Comparison of ENCODE assay signal across 1 cellular context in genomic region chr3:113697192-113698090, GRCh38.
TF ChIP-seq lines count a peak whose summit lies in the region.

No MANE protein-coding gene starts in this region.

TF ChIP-seq in H1, 55 proteins besides CTCF, POLR2A, EP300 and RAD21:
- TF ChIP-seq HDAC2 (IDR thresholded peaks at IDR 0.05; ENCODE audit: borderline replicate concordance in 1 of 2, low read depth in 2 of 2, low read length in 2 of 2) (peak in 1 of 2 experiments; percentile 74; a peak in 1 of 4 replicates), SIN3A (conservative IDR thresholded peaks at IDR 0.05 in 1 of 2, IDR thresholded peaks at IDR 0.05 in 1 of 2; ENCODE audit: low read depth in 1 of 2, low read length in 2 of 2) (peak; percentile 75 to 77; a peak in 2 of 4 replicates), SP4 (IDR thresholded peaks at IDR 0.05; ENCODE audit: low read length) (no peak), KDM4A (IDR thresholded peaks at IDR 0.05; ENCODE audit: low read depth, low read length, severe bottlenecking) (peak; percentile 43), TEAD4 (IDR thresholded peaks at IDR 0.05; ENCODE audit: low read depth, low read length) (no peak), ASH2L (IDR thresholded peaks at IDR 0.05; ENCODE audit: low read length) (peak; percentile 46), ATF2 (IDR thresholded peaks at IDR 0.05; ENCODE audit: low read length) (0 out of 2 replicates have a peak, but pooled peaks have one; percentile 26), GABPA (IDR thresholded peaks at IDR 0.05; ENCODE audit: borderline replicate concordance, insufficient read depth, low read length) (no peak), CBX5 (IDR thresholded peaks at IDR 0.05; ENCODE audit: low read depth, low read length) (no peak), CBX8 (IDR thresholded peaks at IDR 0.05; ENCODE audit: borderline replicate concordance, low read depth, low read length) (no peak), TBP (IDR thresholded peaks at IDR 0.05; ENCODE audit: low read depth, low read length) (no peak), POLR2AphosphoS5 (IDR thresholded peaks at IDR 0.05; ENCODE audit: low read depth, low read length) (no peak), ATF3 (IDR thresholded peaks at IDR 0.05; ENCODE audit: insufficient read depth, low read depth, low read length) (no peak), ZNF274 (IDR thresholded peaks at IDR 0.05; ENCODE audit: borderline replicate concordance, extremely low read depth, low read length) (no peak)
